ENCODE assay signal across 1 cellular context in genomic region chr1:42315500-42315899, GRCh38.
TF ChIP-seq lines count a peak whose summit lies in the region.

No MANE protein-coding gene starts in this region.

TF ChIP-seq in HepG2, 621 proteins besides CTCF, POLR2A, EP300 and RAD21 (continued from another document and continues in another):
- TF ChIP-seq AHDC1 (CRISPR knock-in tag; IDR thresholded peaks at IDR 0.05; ENCODE audit: borderline replicate concordance) (peak; percentile 54; the same call in 1 of the 2 replicates), ZNF331 (CRISPR knock-in tag; IDR thresholded peaks at IDR 0.05) (0 out of 2 replicates have a peak, but pooled peaks have one; percentile 21), MIXL1 (CRISPR knock-in tag; IDR thresholded peaks at IDR 0.05) (peak; percentile 31; the same call in 1 of the 2 replicates), HNF4A (CRISPR knock-in tag; IDR thresholded peaks at IDR 0.05) (peak; percentile 76), ZNF816 (CRISPR knock-in tag; IDR thresholded peaks at IDR 0.05; ENCODE audit: borderline replicate concordance) (no peak), HOXA7 (CRISPR knock-in tag; IDR thresholded peaks at IDR 0.05) (no peak), ZNF572 (CRISPR knock-in tag; IDR thresholded peaks at IDR 0.05) (no peak), SAP130 (CRISPR knock-in tag; IDR thresholded peaks at IDR 0.05; ENCODE audit: low read depth) (peak; percentile 66), NFAT5 (CRISPR knock-in tag; IDR thresholded peaks at IDR 0.05) (no peak), ELF3 (CRISPR knock-in tag; IDR thresholded peaks at IDR 0.05) (peak; percentile 52; the same call in 1 of the 2 replicates), ZGPAT (CRISPR knock-in tag; IDR thresholded peaks at IDR 0.05) (peak; percentile 28; the same call in 1 of the 2 replicates), FOXP1 (IDR thresholded peaks at IDR 0.05) (no peak), FOXP1 (CRISPR knock-in tag; IDR thresholded peaks at IDR 0.05) (peak; percentile 68), ZNF34 (CRISPR knock-in tag; IDR thresholded peaks at IDR 0.05; ENCODE audit: borderline replicate concordance) (no peak), KDM6A (CRISPR knock-in tag; IDR thresholded peaks at IDR 0.05; ENCODE audit: low read depth) (peak; percentile 74), NCOR1 (IDR thresholded peaks at IDR 0.05; ENCODE audit: borderline replicate concordance, low read length) (0 out of 2 replicates have a peak, but pooled peaks have one; percentile 38), MED1 (CRISPR knock-in tag; IDR thresholded peaks at IDR 0.05) (peak; percentile 66), ZNF652 (CRISPR knock-in tag; IDR thresholded peaks at IDR 0.05; ENCODE audit: borderline replicate concordance, low read depth) (peak; percentile 93), GFI1 (CRISPR knock-in tag; IDR thresholded peaks at IDR 0.05; ENCODE audit: borderline replicate concordance) (peak; percentile 82; the same call in 1 of the 2 replicates), SIX1 (CRISPR knock-in tag; IDR thresholded peaks at IDR 0.05; ENCODE audit: borderline replicate concordance) (no peak), ZNF317 (CRISPR knock-in tag; IDR thresholded peaks at IDR 0.05) (0 out of 2 replicates have a peak, but pooled peaks have one; percentile 52), HNF4G (IDR thresholded peaks at IDR 0.05; ENCODE audit: borderline replicate concordance, low read depth, low read length) (peak; percentile 33; the same call in 1 of the 2 replicates), HNF4G (CRISPR knock-in tag; IDR thresholded peaks at IDR 0.05; ENCODE audit: borderline replicate concordance, low read depth) (no peak)
- TF ChIP-seq, protein P1, sequence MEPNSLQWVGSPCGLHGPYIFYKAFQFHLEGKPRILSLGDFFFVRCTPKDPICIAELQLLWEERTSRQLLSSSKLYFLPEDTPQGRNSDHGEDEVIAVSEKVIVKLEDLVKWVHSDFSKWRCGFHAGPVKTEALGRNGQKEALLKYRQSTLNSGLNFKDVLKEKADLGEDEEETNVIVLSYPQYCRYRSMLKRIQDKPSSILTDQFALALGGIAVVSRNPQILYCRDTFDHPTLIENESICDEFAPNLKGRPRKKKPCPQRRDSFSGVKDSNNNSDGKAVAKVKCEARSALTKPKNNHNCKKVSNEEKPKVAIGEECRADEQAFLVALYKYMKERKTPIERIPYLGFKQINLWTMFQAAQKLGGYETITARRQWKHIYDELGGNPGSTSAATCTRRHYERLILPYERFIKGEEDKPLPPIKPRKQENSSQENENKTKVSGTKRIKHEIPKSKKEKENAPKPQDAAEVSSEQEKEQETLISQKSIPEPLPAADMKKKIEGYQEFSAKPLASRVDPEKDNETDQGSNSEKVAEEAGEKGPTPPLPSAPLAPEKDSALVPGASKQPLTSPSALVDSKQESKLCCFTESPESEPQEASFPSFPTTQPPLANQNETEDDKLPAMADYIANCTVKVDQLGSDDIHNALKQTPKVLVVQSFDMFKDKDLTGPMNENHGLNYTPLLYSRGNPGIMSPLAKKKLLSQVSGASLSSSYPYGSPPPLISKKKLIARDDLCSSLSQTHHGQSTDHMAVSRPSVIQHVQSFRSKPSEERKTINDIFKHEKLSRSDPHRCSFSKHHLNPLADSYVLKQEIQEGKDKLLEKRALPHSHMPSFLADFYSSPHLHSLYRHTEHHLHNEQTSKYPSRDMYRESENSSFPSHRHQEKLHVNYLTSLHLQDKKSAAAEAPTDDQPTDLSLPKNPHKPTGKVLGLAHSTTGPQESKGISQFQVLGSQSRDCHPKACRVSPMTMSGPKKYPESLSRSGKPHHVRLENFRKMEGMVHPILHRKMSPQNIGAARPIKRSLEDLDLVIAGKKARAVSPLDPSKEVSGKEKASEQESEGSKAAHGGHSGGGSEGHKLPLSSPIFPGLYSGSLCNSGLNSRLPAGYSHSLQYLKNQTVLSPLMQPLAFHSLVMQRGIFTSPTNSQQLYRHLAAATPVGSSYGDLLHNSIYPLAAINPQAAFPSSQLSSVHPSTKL (CRISPR knock-in tag; IDR thresholded peaks at IDR 0.05): peak; percentile 70
- TF ChIP-seq, protein P2, sequence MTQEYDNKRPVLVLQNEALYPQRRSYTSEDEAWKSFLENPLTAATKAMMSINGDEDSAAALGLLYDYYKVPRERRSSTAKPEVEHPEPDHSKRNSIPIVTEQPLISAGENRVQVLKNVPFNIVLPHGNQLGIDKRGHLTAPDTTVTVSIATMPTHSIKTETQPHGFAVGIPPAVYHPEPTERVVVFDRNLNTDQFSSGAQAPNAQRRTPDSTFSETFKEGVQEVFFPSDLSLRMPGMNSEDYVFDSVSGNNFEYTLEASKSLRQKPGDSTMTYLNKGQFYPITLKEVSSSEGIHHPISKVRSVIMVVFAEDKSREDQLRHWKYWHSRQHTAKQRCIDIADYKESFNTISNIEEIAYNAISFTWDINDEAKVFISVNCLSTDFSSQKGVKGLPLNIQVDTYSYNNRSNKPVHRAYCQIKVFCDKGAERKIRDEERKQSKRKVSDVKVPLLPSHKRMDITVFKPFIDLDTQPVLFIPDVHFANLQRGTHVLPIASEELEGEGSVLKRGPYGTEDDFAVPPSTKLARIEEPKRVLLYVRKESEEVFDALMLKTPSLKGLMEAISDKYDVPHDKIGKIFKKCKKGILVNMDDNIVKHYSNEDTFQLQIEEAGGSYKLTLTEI (CRISPR knock-in tag; conservative IDR thresholded peaks at IDR 0.05): no peak
- TF ChIP-seq, protein P3, sequence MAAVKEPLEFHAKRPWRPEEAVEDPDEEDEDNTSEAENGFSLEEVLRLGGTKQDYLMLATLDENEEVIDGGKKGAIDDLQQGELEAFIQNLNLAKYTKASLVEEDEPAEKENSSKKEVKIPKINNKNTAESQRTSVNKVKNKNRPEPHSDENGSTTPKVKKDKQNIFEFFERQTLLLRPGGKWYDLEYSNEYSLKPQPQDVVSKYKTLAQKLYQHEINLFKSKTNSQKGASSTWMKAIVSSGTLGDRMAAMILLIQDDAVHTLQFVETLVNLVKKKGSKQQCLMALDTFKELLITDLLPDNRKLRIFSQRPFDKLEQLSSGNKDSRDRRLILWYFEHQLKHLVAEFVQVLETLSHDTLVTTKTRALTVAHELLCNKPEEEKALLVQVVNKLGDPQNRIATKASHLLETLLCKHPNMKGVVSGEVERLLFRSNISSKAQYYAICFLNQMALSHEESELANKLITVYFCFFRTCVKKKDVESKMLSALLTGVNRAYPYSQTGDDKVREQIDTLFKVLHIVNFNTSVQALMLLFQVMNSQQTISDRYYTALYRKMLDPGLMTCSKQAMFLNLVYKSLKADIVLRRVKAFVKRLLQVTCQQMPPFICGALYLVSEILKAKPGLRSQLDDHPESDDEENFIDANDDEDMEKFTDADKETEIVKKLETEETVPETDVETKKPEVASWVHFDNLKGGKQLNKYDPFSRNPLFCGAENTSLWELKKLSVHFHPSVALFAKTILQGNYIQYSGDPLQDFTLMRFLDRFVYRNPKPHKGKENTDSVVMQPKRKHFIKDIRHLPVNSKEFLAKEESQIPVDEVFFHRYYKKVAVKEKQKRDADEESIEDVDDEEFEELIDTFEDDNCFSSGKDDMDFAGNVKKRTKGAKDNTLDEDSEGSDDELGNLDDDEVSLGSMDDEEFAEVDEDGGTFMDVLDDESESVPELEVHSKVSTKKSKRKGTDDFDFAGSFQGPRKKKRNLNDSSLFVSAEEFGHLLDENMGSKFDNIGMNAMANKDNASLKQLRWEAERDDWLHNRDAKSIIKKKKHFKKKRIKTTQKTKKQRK (IDR thresholded peaks at IDR 0.05; ENCODE audit: low read length): no peak
- TF ChIP-seq, protein P4, sequence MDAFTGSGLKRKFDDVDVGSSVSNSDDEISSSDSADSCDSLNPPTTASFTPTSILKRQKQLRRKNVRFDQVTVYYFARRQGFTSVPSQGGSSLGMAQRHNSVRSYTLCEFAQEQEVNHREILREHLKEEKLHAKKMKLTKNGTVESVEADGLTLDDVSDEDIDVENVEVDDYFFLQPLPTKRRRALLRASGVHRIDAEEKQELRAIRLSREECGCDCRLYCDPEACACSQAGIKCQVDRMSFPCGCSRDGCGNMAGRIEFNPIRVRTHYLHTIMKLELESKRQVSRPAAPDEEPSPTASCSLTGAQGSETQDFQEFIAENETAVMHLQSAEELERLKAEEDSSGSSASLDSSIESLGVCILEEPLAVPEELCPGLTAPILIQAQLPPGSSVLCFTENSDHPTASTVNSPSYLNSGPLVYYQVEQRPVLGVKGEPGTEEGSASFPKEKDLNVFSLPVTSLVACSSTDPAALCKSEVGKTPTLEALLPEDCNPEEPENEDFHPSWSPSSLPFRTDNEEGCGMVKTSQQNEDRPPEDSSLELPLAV (CRISPR knock-in tag; conservative IDR thresholded peaks at IDR 0.05; ENCODE audit: low read depth): no peak
- TF ChIP-seq, protein P5, sequence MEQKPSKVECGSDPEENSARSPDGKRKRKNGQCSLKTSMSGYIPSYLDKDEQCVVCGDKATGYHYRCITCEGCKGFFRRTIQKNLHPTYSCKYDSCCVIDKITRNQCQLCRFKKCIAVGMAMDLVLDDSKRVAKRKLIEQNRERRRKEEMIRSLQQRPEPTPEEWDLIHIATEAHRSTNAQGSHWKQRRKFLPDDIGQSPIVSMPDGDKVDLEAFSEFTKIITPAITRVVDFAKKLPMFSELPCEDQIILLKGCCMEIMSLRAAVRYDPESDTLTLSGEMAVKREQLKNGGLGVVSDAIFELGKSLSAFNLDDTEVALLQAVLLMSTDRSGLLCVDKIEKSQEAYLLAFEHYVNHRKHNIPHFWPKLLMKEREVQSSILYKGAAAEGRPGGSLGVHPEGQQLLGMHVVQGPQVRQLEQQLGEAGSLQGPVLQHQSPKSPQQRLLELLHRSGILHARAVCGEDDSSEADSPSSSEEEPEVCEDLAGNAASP (CRISPR knock-in tag; IDR thresholded peaks at IDR 0.05; ENCODE audit: borderline replicate concordance): peak; percentile 80; the same call in 1 of the 2 replicates
